In genomic region chr2:101770672-101771071, GRCh38 we compare ENCODE assay signal across 8 cellular contexts.
A peak's percentile ranks its signal among the peaks of the same experiment; 100 is the strongest.
DNase-seq lines count a peak whose midpoint lies in the region; ATAC-seq and TF ChIP-seq lines count a peak whose summit lies in the region.

No MANE protein-coding gene starts in this region.

- no peak for ATAC-seq in CD4-positive, CD25-positive, alpha-beta regulatory T cell (ENCODE audit: low read depth in 2 of 2)
- ATAC-seq in GM18868 (IDR thresholded peaks at IDR 0.05; ENCODE audit: unreplicated experiment) = peak; percentile 70

- H3K27me3 Mint-ChIP-seq in CD4-positive, CD25-positive, alpha-beta regulatory T cell = no peaks in the 10 kb centered on the region

- no peaks in the 10 kb centered on the region for H3K36me3 ChIP-seq in CD4-positive, CD25-positive, alpha-beta regulatory T cell (ENCODE audit: control insufficient read depth, insufficient read depth, low read length)

- H3K9me3 Mint-ChIP-seq in CD4-positive, CD25-positive, alpha-beta regulatory T cell = no peaks in the 10 kb centered on the region

- H3K9me3 ChIP-seq in CD4-positive, CD25-positive, alpha-beta regulatory T cell (ENCODE audit: control insufficient read depth in 2 of 2, low read length in 2 of 2) = no peaks in the 10 kb centered on the region

- peak overlapping the region in 2 of 4 donors; percentile 27 to 44 for H3K4me3 Mint-ChIP-seq in CD4-positive, CD25-positive, alpha-beta regulatory T cell

- TF ChIP-seq CTCF in epithelial cell of proximal tubule (conservative IDR thresholded peaks at IDR 0.05; ENCODE audit: low read depth, low read length) = peak; percentile 53

- H3K36me3 Mint-ChIP-seq in CD4-positive, CD25-positive, alpha-beta regulatory T cell = no peaks in the 10 kb centered on the region

- no peaks in the 10 kb centered on the region for H3K27me3 ChIP-seq in CD4-positive, CD25-positive, alpha-beta regulatory T cell (ENCODE audit: control insufficient read depth, insufficient read depth, low read length)

- H3K4me1 ChIP-seq in CD4-positive, CD25-positive, alpha-beta regulatory T cell (ENCODE audit: control insufficient read depth, insufficient read depth, low read length, poor library complexity, severe bottlenecking) = peaks cover 78% of the 10 kb centered on the region

- peak overlapping the region; percentile 20 for H3K4me3 ChIP-seq in CD4-positive, CD25-positive, alpha-beta regulatory T cell (ENCODE audit: low read depth, low read length)
- no peak overlapping the region for H3K4me3 ChIP-seq in epithelial cell of proximal tubule (ENCODE audit: low read depth, low read length)

- peak in 1 of 3 donors; percentile 50 for DNase-seq in CD4-positive, CD25-positive, alpha-beta regulatory T cell
- peak; percentile 81 for DNase-seq in HT-29 (ENCODE audit: low spot score)
- peak; percentile 3 for DNase-seq in OCI-M2 (lab: John Stamatoyannopoulos, UW; ENCODE audit: unreplicated experiment)
- DNase-seq in epithelial cell of proximal tubule (ENCODE audit: low read depth) = no peak
- DNase-seq in renal cortical epithelial cell (ENCODE audit: low read depth) = peak; percentile 57
- DNase-seq in dedifferentiated amniotic fluid mesenchymal stem cell (ENCODE audit: extremely low spot score) = no peak
- no peak for DNase-seq in putamen (ENCODE audit: low spot score)

- H3K27ac ChIP-seq in CD4-positive, CD25-positive, alpha-beta regulatory T cell (ENCODE audit: insufficient read depth, low read length, poor library complexity, severe bottlenecking) = no peak overlapping the region

- H3K27ac Mint-ChIP-seq in CD4-positive, CD25-positive, alpha-beta regulatory T cell = peak overlapping the region in 1 of 3 donors; percentile 73

- H3K4me1 Mint-ChIP-seq in CD4-positive, CD25-positive, alpha-beta regulatory T cell = peaks cover 44 to 96% (median 83%) of the 10 kb centered on the region in 4 donors

Comparison
In these comparisons a context has a peak if more than half of its experiments do, and no peak if none do; other contexts are left out.
1. DNase-seq: peak in HT-29 (single experiment), OCI-M2 (single experiment) and renal cortical epithelial cell (single experiment); none in epithelial cell of proximal tubule (single experiment), dedifferentiated amniotic fluid mesenchymal stem cell (single experiment) and putamen (single experiment).